Comparison of ENCODE assay signal across 2 cellular contexts in genomic region chr14:23299986-23300686, GRCh38.
TF ChIP-seq lines count a peak whose summit lies in the region.

No MANE protein-coding gene starts in this region.

TF ChIP-seq in SK-N-SH, 30 proteins besides CTCF, POLR2A, EP300 and RAD21 (continued from another document):
- no peak for TF ChIP-seq TAF1 (IDR thresholded peaks at IDR 0.05; ENCODE audit: borderline replicate concordance, low read depth, low read length)
- no peak for TF ChIP-seq RCOR1 (IDR thresholded peaks at IDR 0.05; ENCODE audit: low read length)

TF ChIP-seq in SK-N-SH treated with all-trans-retinoic acid at 6 μM for 48 hours, 23 proteins besides CTCF, POLR2A, EP300 and RAD21 (continued from another document):
- TF ChIP-seq TSHZ2 (CRISPR knock-in tag; IDR thresholded peaks at IDR 0.05) (no peak), ZNF70 (CRISPR knock-in tag; IDR thresholded peaks at IDR 0.05) (no peak), ZFP3 (CRISPR knock-in tag; IDR thresholded peaks at IDR 0.05) (no peak), PPARA (CRISPR knock-in tag; IDR thresholded peaks at IDR 0.05; ENCODE audit: borderline replicate concordance) (no peak), ZC3H10 (CRISPR knock-in tag; IDR thresholded peaks at IDR 0.05) (no peak), TCF4 (CRISPR knock-in tag; IDR thresholded peaks at IDR 0.05; ENCODE audit: borderline replicate concordance) (no peak), ISL1 (CRISPR knock-in tag; IDR thresholded peaks at IDR 0.05) (no peak), ZNF565 (CRISPR knock-in tag; conservative IDR thresholded peaks at IDR 0.05; ENCODE audit: low read depth) (no peak), PATZ1 (CRISPR knock-in tag; IDR thresholded peaks at IDR 0.05; ENCODE audit: borderline replicate concordance) (no peak), ARNTL (CRISPR knock-in tag; IDR thresholded peaks at IDR 0.05; ENCODE audit: borderline replicate concordance, low read depth) (no peak), CSDC2 (CRISPR knock-in tag; IDR thresholded peaks at IDR 0.05) (no peak)
